23 cellular contexts compared by ENCODE assay signal in the genomic region with DNA sequence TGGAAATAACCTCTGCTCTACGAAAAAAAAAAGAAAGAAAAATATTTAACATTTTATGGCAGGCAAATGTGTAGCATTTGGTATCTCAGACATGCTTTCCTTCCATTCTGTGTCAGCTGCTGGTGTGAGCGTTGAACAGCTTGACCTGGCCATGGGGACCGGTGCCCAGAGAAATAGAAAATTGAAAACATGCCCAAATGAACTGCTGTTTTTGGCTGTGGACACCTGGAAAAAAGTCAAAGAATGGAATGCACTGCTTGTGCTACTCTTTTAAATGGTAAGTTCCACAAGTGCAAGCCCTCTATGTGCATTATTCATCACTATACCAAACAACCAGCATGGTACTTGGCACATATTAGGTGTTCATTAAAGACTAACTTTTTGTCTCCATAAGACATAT.
"Had no signal": no experiment of that assay in that cellular context is flagged by ENCODE, and none has a peak within 500 bp of the region (broad histone marks: within the 10 kb centered on the region; RNA-seq: fewer than 3 reads in every experiment).

No MANE protein-coding gene starts in this region.

- ATAC-seq: activated CD8-positive, alpha-beta T cell treated with anti-CD3 and anti-CD28 coated beads, Interleukin-2, amount 10 ng/mL, durations not matched to agents 7 days and 5 days; PC-3; T-helper 17 cell; WTC11 had no signal

- H3K27me3 ChIP-seq: ascending aorta, breast epithelium had no signal

- H3K27ac ChIP-seq: ascending aorta, breast epithelium had no signal

- H3K36me3 ChIP-seq: ascending aorta, breast epithelium had no signal

- H3K9me3 ChIP-seq: ascending aorta, breast epithelium had no signal

- DNase-seq: activated CD4-positive, alpha-beta T cell treated with anti-CD3 and anti-CD28 coated beads for 48 hours; activated CD4-positive, alpha-beta T cell treated with anti-CD3 and anti-CD28 coated beads, Interleukin-2, amount 50 U/mL, for 4 hours; activated CD4-positive, CD25-positive, alpha-beta regulatory T cell treated with anti-CD3 and anti-CD28 coated beads, Interleukin-2, amount 50 U/mL, for 72 hours; activated CD8-positive, alpha-beta memory T cell treated with anti-CD3 and anti-CD28 coated beads, Interleukin-2, amount 50 U/mL, for 48 hours; activated CD8-positive, alpha-beta T cell treated with anti-CD3 and anti-CD28 coated beads, Interleukin-2, amount 10 ng/mL, durations not matched to agents 7 days and 5 days; activated naive CD4-positive, alpha-beta T cell; activated T-cell treated with anti-CD3 and anti-CD28 coated beads, Interleukin-2, amount 50 U/mL, for 1 hour; caudate nucleus; KG1; NCI-H1092; NCI-H1417 treated with DMSO at 0.1 percent for 48 hours; NCI-H1694 treated with DMSO at 0.1 percent for 48 hours; NCI-H2029 treated with DMSO at 0.1 percent for 48 hours; NCI-H345; NCI-H510A treated with DMSO at 0.1 percent for 48 hours; NCI-H69; PC-3; SIG-M5; T-helper 17 cell; T-helper 9 cell had no signal

- H3K4me3 ChIP-seq: ascending aorta, breast epithelium had no signal

- H3K4me1 ChIP-seq: breast epithelium had no signal
